ENCODE assay signal across 33 cellular contexts in the genomic region with DNA sequence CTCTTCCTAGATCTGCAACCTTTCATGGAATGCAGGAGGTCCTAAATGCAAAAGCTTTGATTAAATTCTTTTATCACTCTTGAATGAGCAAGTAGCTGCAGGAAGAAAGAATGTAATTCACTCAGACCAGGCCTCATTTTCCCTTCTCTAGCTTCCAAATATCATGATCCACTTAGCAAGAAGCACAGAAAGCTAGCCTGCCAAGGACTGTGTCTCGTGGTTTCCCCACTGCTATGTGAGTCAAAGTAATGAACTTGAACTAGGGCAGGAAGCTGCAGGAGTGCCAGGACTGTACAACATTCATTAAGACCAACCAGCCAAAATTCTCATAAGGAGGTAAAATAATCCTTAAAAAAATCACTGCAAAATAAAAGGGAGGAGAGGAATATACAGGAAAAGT.
DNase-seq lines count a peak whose midpoint lies in the region; ATAC-seq and TF ChIP-seq lines count a peak whose summit lies in the region.
"Had no signal": no experiment of that assay in that cellular context is flagged by ENCODE, and none has a peak within 500 bp of the region (broad histone marks: within the 10 kb centered on the region; RNA-seq: fewer than 3 reads in every experiment).

No MANE protein-coding gene starts in this region.

- peaks cover 7% of the 10 kb centered on the region for H3K9me2 ChIP-seq in GM23338 (ENCODE audit: insufficient read depth)

- H3K4me3 ChIP-seq in GM23338 (no peak overlapping the region), dorsolateral prefrontal cortex (no peak overlapping the region), uterus (no peak overlapping the region)
- H3K4me3 ChIP-seq: BLaER1, coronary artery, pancreas, tibial nerve had no signal

- no peaks in the 10 kb centered on the region for H3K79me2 ChIP-seq in GM23338 (replicated peaks; ENCODE audit: insufficient read depth)

- H3K9me3 ChIP-seq in uterus = no peaks in the 10 kb centered on the region
- H3K9me3 ChIP-seq: pancreas had no signal

- H3K27me3 Mint-ChIP-seq in GM23338 (ENCODE audit: insufficient read depth, low read depth, poor library complexity) = peaks cover 4% of the 10 kb centered on the region
- H3K27me3 Mint-ChIP-seq: activated naive CD8-positive, alpha-beta T cell treated with anti-CD3 and anti-CD28 coated beads, Interleukin-2, amount 50 U/mL, for 24 hours; activated T-cell treated with anti-CD3 and anti-CD28 coated beads, Interleukin-2, amount 50 U/mL, for 24 hours; effector memory CD8-positive, alpha-beta T cell; IgD-negative memory B cell had no signal

- no peak overlapping the region for H3K4me3 Mint-ChIP-seq in GM23338
- H3K4me3 Mint-ChIP-seq: activated naive CD8-positive, alpha-beta T cell treated with anti-CD3 and anti-CD28 coated beads, Interleukin-2, amount 50 U/mL, for 24 hours; activated T-cell treated with anti-CD3 and anti-CD28 coated beads, Interleukin-2, amount 50 U/mL, for 24 hours; effector memory CD8-positive, alpha-beta T cell; IgD-negative memory B cell; nephron progenitor cell had no signal

- ATAC-seq in GM23338 = no peak
- peak; percentile 80 for ATAC-seq in sciatic nerve
- ATAC-seq: activated naive CD8-positive, alpha-beta T cell treated with anti-CD3 and anti-CD28 coated beads, Interleukin-2, amount 50 U/mL, for 24 hours; effector memory CD8-positive, alpha-beta T cell; esophagus mucosa; PC-3; stimulated activated naive CD8-positive, alpha-beta T cell treated with anti-CD3 and anti-CD28 coated beads, Interleukin-15, Interleukin-2, amounts not matched to agents 100 U/mL and 50 U/mL, for 24 hours had no signal

- DNase-seq in GM23338 (ENCODE audit: low spot score) = peak; percentile 6
- peak in 7 of 10 donors; percentile 35 to 62 (median 46) for DNase-seq in dorsolateral prefrontal cortex
- peak in 30 of 51 donors; percentile 1 to 70 (median 14) for DNase-seq in hypothalamus (lab: John Stamatoyannopoulos, UW)
- DNase-seq in sciatic nerve (ENCODE audit: low spot score) = no peak
- no peak for DNase-seq in activated CD4-positive, alpha-beta T cell treated with anti-CD3 and anti-CD28 coated beads, Interleukin-2, amount 50 U/mL, for 4 hours
- no peak for DNase-seq in uterus
- DNase-seq in activated naive CD4-positive, alpha-beta T cell treated with Interleukin-2 at 50 U/mL for 16 hours = no peak
- DNase-seq in NCI-H345 (lab: John Stamatoyannopoulos, UW) = no peak
- DNase-seq: activated CD4-positive, alpha-beta T cell treated with anti-CD3 and anti-CD28 coated beads for 4 hours; activated gamma-delta T cell treated with Interleukin-2 at 50 U/mL for 16 hours; activated naive CD8-positive, alpha-beta T cell treated with anti-CD3 and anti-CD28 coated beads, Interleukin-2, amount 50 U/mL, for 24 hours; activated T-cell treated with anti-CD3 and anti-CD28 coated beads, Interleukin-2, amount 50 U/mL, for 24 hours; COR-L47; DMS53; effector memory CD8-positive, alpha-beta T cell; foreskin melanocyte; GDM1; H7; NCI-H1092; NCI-H1694 treated with DMSO at 0.1 percent for 48 hours; NCI-H2171 treated with DMSO at 0.1 percent for 48 hours; NCI-H526; nephron progenitor cell; NK-92 treated with Interleukin-12 subunit alpha and Interleukin-12 subunit beta, amount 100 ng/mL, for 24 hours; pancreas; PC-3; SIG-M5; stimulated activated naive CD8-positive, alpha-beta T cell treated with anti-CD3 and anti-CD28 coated beads, Interleukin-15, Interleukin-2, amounts not matched to agents 100 U/mL and 50 U/mL, for 24 hours had no signal

- peaks cover 10% of the 10 kb centered on the region; the same call in 1 of the 3 replicates for H3K36me3 Mint-ChIP-seq in GM23338 (ENCODE audit: low read depth)

- H3K4me1 Mint-ChIP-seq in GM23338 = peaks cover 10% of the 10 kb centered on the region
- H3K4me1 Mint-ChIP-seq: activated naive CD8-positive, alpha-beta T cell treated with anti-CD3 and anti-CD28 coated beads, Interleukin-2, amount 50 U/mL, for 24 hours; IgD-negative memory B cell; nephron progenitor cell had no signal

- no peaks in the 10 kb centered on the region for H3K9me3 Mint-ChIP-seq in GM23338

- H3K36me3 ChIP-seq in GM23338 (ENCODE audit: insufficient read depth) (no peaks in the 10 kb centered on the region), uterus (no peaks in the 10 kb centered on the region)
- H3K36me3 ChIP-seq: BLaER1, pancreas, tibial nerve had no signal

- no peaks in the 10 kb centered on the region for H4K20me1 ChIP-seq in GM23338 (replicated peaks; ENCODE audit: insufficient read depth)
- H4K20me1 ChIP-seq: BLaER1 had no signal

- 0 out of 2 replicates have a peak overlapping the region, but pooled peaks have one; percentile 9 for H3K27ac ChIP-seq in GM23338 (ENCODE audit: low read depth)
- H3K27ac ChIP-seq in dorsolateral prefrontal cortex = peak overlapping the region in 28 of 59 donors; percentile 3 to 72 (median 54)
- H3K27ac ChIP-seq in uterus = no peak overlapping the region
- H3K27ac ChIP-seq: BLaER1, coronary artery, pancreas, tibial nerve had no signal

- H3F3A ChIP-seq in GM23338 (replicated peaks; ENCODE audit: low read depth) = no peaks in the 10 kb centered on the region

- intact Hi-C loops in dorsolateral prefrontal cortex (cut with DNase I) (no loop called here), sciatic nerve (cut with DNase I) (no loop called here), uterus (cut with DNase I; ENCODE audit: low total_unique reads) (no loop called here)

- no peaks in the 10 kb centered on the region for H3K27me3 ChIP-seq in GM23338 (ENCODE audit: insufficient read depth)
- no peaks in the 10 kb centered on the region for H3K27me3 ChIP-seq in dorsolateral prefrontal cortex
- no peaks in the 10 kb centered on the region for H3K27me3 ChIP-seq in uterus
- H3K27me3 ChIP-seq: BLaER1, pancreas, tibial nerve had no signal

- no peak for TF ChIP-seq POLR2A in uterus (IDR thresholded peaks at IDR 0.05)

- no peak overlapping the region for H3K4me2 ChIP-seq in GM23338
- H3K4me2 ChIP-seq: BLaER1 had no signal

- H3K27ac Mint-ChIP-seq in GM23338 = no peak overlapping the region
- H3K27ac Mint-ChIP-seq: activated naive CD8-positive, alpha-beta T cell treated with anti-CD3 and anti-CD28 coated beads, Interleukin-2, amount 50 U/mL, for 24 hours; activated T-cell treated with anti-CD3 and anti-CD28 coated beads, Interleukin-2, amount 50 U/mL, for 24 hours; effector memory CD8-positive, alpha-beta T cell; IgD-negative memory B cell; nephron progenitor cell had no signal

- H3K4me1 ChIP-seq in GM23338 (ENCODE audit: insufficient read depth) = 0 out of 2 replicates have a peak, but pooled peaks cover 10% of the 10 kb centered on the region
- no peaks in the 10 kb centered on the region for H3K4me1 ChIP-seq in uterus
- H3K4me1 ChIP-seq: pancreas, tibial nerve had no signal

- H2AFZ ChIP-seq in GM23338 = no peak overlapping the region

- TF ChIP-seq CTCF in GM23338 (conservative IDR thresholded peaks at IDR 0.05; ENCODE audit: low read depth in 2 of 2) (no peak), dorsolateral prefrontal cortex (IDR thresholded peaks at IDR 0.05 in 54 of 56, conservative IDR thresholded peaks at IDR 0.05 in 2 of 56; ENCODE audit: low read depth in 1 of 56, partially characterized antibody in 56 of 56) (no peak), uterus (IDR thresholded peaks at IDR 0.05) (no peak)

TF ChIP-seq in GM23338, 12 proteins besides CTCF, POLR2A, EP300 and RAD21 (continues in another document):
- TF ChIP-seq STAT1 (IDR thresholded peaks at IDR 0.05; ENCODE audit: unreplicated experiment) = no peak
- TF ChIP-seq ZNF114 (CRISPR knock-in tag; IDR thresholded peaks at IDR 0.05) = no peak
- TF ChIP-seq JUNB (IDR thresholded peaks at IDR 0.05; ENCODE audit: unreplicated experiment) = no peak
- TF ChIP-seq, protein P1, sequence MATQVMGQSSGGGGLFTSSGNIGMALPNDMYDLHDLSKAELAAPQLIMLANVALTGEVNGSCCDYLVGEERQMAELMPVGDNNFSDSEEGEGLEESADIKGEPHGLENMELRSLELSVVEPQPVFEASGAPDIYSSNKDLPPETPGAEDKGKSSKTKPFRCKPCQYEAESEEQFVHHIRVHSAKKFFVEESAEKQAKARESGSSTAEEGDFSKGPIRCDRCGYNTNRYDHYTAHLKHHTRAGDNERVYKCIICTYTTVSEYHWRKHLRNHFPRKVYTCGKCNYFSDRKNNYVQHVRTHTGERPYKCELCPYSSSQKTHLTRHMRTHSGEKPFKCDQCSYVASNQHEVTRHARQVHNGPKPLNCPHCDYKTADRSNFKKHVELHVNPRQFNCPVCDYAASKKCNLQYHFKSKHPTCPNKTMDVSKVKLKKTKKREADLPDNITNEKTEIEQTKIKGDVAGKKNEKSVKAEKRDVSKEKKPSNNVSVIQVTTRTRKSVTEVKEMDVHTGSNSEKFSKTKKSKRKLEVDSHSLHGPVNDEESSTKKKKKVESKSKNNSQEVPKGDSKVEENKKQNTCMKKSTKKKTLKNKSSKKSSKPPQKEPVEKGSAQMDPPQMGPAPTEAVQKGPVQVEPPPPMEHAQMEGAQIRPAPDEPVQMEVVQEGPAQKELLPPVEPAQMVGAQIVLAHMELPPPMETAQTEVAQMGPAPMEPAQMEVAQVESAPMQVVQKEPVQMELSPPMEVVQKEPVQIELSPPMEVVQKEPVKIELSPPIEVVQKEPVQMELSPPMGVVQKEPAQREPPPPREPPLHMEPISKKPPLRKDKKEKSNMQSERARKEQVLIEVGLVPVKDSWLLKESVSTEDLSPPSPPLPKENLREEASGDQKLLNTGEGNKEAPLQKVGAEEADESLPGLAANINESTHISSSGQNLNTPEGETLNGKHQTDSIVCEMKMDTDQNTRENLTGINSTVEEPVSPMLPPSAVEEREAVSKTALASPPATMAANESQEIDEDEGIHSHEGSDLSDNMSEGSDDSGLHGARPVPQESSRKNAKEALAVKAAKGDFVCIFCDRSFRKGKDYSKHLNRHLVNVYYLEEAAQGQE (IDR thresholded peaks at IDR 0.05; ENCODE audit: unreplicated experiment) = no peak
- no peak for TF ChIP-seq NANOG (IDR thresholded peaks at IDR 0.05; ENCODE audit: borderline replicate concordance)
- no peak for TF ChIP-seq EZH2 (IDR thresholded peaks at IDR 0.05; ENCODE audit: low read depth, unreplicated experiment)

Comparison
In these comparisons a context has a peak if more than half of its experiments do, and no peak if none do; other contexts are left out.
1. DNase-seq: peak in GM23338 (single experiment), dorsolateral prefrontal cortex (7 of 10) and hypothalamus (30 of 51); none in sciatic nerve (single experiment), activated CD4-positive, alpha-beta T cell treated with anti-CD3 and anti-CD28 coated beads, Interleukin-2, amount 50 U/mL, for 4 hours (0 of 2), uterus (0 of 2), activated naive CD4-positive, alpha-beta T cell treated with Interleukin-2 at 50 U/mL for 16 hours (single experiment) and NCI-H345 (single experiment).